ENCODE assay signal across 8 cellular contexts in genomic region chr6:141077355-141078333, GRCh38.
A peak's percentile ranks its signal among the peaks of the same experiment; 100 is the strongest.
DNase-seq lines count a peak whose midpoint lies in the region; ATAC-seq, FAIRE-seq and TF ChIP-seq lines count a peak whose summit lies in the region.

No MANE protein-coding gene starts in this region.

- CTCF ChIA-PET in HCT116 (lab: Charles Lee): interaction anchor here (1.0 to 1.6 kb wide), 3 partner anchors 11 to 45 kb away, joined by 4 to 6 read pairs (median 4); no protein-coding TSS in a partner anchor

- H2AFZ ChIP-seq in HCT116 (ENCODE audit: low read depth, low read length, poor library complexity, severe bottlenecking) (peak overlapping the region; percentile 78), astrocyte (ENCODE audit: low read depth, low read length) (no peak overlapping the region)

- RAD21 ChIA-PET in HCT116 (lab: Charles Lee; ENCODE audit: low non-redundant PET in 1 of 2, low total read pairs in 2 of 2, uncharacterized antibody in 2 of 2, unreplicated experiment in 2 of 2): no interaction called here

- no peak for TF ChIP-seq POLR2A in HCT116 (IDR thresholded peaks at IDR 0.05; ENCODE audit: borderline replicate concordance, extremely low read depth, insufficient read depth, insufficient read length)

- peak; percentile 98 for ATAC-seq in HCT116

- intact Hi-C loops in HCT116 (cut with micrococcal nuclease): no loop called here

- H4K20me1 ChIP-seq in HCT116 (ENCODE audit: insufficient read depth): no peaks in the 10 kb centered on the region
- no peaks in the 10 kb centered on the region for H4K20me1 ChIP-seq in astrocyte (ENCODE audit: insufficient read depth, low read length)

- no peaks in the 10 kb centered on the region for H3K9me2 ChIP-seq in HCT116 (ENCODE audit: insufficient read depth)

- H3K27me3 ChIP-seq in HCT116 (ENCODE audit: insufficient read depth, low read length) (no peaks in the 10 kb centered on the region), astrocyte (ENCODE audit: insufficient read depth, low read length) (no peaks in the 10 kb centered on the region)

- DNase-seq in NCI-H345 (lab: John Stamatoyannopoulos, UW) (peak; percentile 11), NCI-H345 treated with DMSO at 0.1 percent for 48 hours (lab: John Stamatoyannopoulos, UW; ENCODE audit: unreplicated experiment) (no peak), HCT116 (ENCODE audit: low read depth, low spot score) (peak; percentile 65), LHCN-M2 (ENCODE audit: low read depth) (peak; percentile 37), astrocyte (ENCODE audit: low read depth) (no peak), progenitor cell of endocrine pancreas (ENCODE audit: low spot score, unreplicated experiment) (no peak), frontal cortex (ENCODE audit: low spot score in 2 of 2) (no peak), NCI-H2107 treated with DMSO at 0.1 percent for 48 hours (lab: John Stamatoyannopoulos, UW; ENCODE audit: unreplicated experiment) (no peak)

- no peaks in the 10 kb centered on the region for H3K9me3 ChIP-seq in HCT116 (ENCODE audit: control insufficient read depth in 1 of 2, insufficient read depth in 1 of 2, low read depth in 1 of 2, low read length in 2 of 2)
- no peaks in the 10 kb centered on the region for H3K9me3 ChIP-seq in astrocyte (ENCODE audit: insufficient read depth, low read depth, low read length)

- no TSS peak for BruUV-seq in HCT116 (replicated peaks; lab: Mats Ljungman, UMichigan)

- TF ChIP-seq CTCF in HCT116 (IDR thresholded peaks at IDR 0.05 in 2 of 3, conservative IDR thresholded peaks at IDR 0.05 in 1 of 3; ENCODE audit: borderline replicate concordance in 1 of 3, insufficient read depth in 1 of 3, low read depth in 2 of 3, low read length in 2 of 3): peak; percentile 55 to 68 (median 65); a peak in 5 of 6 replicates
- peak; percentile 21 for TF ChIP-seq CTCF in astrocyte (IDR thresholded peaks at IDR 0.05; ENCODE audit: insufficient read depth, low read depth, low read length)
- TF ChIP-seq CTCF in progenitor cell of endocrine pancreas (IDR thresholded peaks at IDR 0.05; ENCODE audit: unreplicated experiment): peak; percentile 57

- H3K4me2 ChIP-seq in HCT116 (ENCODE audit: low read length): no peak overlapping the region
- no peak overlapping the region for H3K4me2 ChIP-seq in astrocyte (ENCODE audit: low read length)

- H3K79me2 ChIP-seq in HCT116 (ENCODE audit: insufficient read depth, low read length) (no peaks in the 10 kb centered on the region), astrocyte (ENCODE audit: insufficient read depth, low read length) (no peaks in the 10 kb centered on the region)

- peaks cover 2% of the 10 kb centered on the region for H3K36me3 Mint-ChIP-seq in astrocyte (ENCODE audit: low read depth, unreplicated experiment)
- no peaks in the 10 kb centered on the region for H3K36me3 Mint-ChIP-seq in progenitor cell of endocrine pancreas (ENCODE audit: insufficient read depth)

- H3K27me3 Mint-ChIP-seq in astrocyte (ENCODE audit: low read depth, unreplicated experiment): no peaks in the 10 kb centered on the region
- no peaks in the 10 kb centered on the region for H3K27me3 Mint-ChIP-seq in progenitor cell of endocrine pancreas

- POLR2A ChIA-PET in HCT116 (lab: Charles Lee): no interaction called here

- H3K36me3 ChIP-seq in HCT116 (ENCODE audit: control insufficient read depth in 1 of 2, insufficient read depth in 2 of 2, low read length in 2 of 2) (no peaks in the 10 kb centered on the region), astrocyte (ENCODE audit: insufficient read depth, low read length) (no peaks in the 10 kb centered on the region)

- TF ChIP-seq RAD21 in HCT116 (IDR thresholded peaks at IDR 0.05; ENCODE audit: low read depth): no peak; the same call in 1 of the 2 replicates

- H3K4me3 ChIP-seq in HCT116 (replicated peaks in 1 of 2; ENCODE audit: low read depth in 1 of 2, low read length in 2 of 2) (no peak overlapping the region), astrocyte (ENCODE audit: insufficient read depth, low read depth, low read length) (no peak overlapping the region)

- no peak overlapping the region for H3K27ac Mint-ChIP-seq in astrocyte (ENCODE audit: unreplicated experiment)
- H3K27ac Mint-ChIP-seq in progenitor cell of endocrine pancreas: no peak overlapping the region

- no peak overlapping the region for H3K9ac ChIP-seq in HCT116 (ENCODE audit: low read length)
- H3K9ac ChIP-seq in astrocyte (ENCODE audit: low read length): no peak overlapping the region

- FAIRE-seq in astrocyte (lab: Jason Lieb, UNC) (no peak), frontal cortex (lab: Jason Lieb, UNC) (no peak)

- H3K4me1 ChIP-seq in HCT116 (ENCODE audit: control insufficient read depth in 1 of 2, insufficient read depth in 2 of 2, low read length in 2 of 2) (peaks cover 0 to 7% of the 10 kb centered on the region in 2 experiments; a peak in 1 of 4 replicates), astrocyte (ENCODE audit: insufficient read depth, low read length) (no peaks in the 10 kb centered on the region)

- peaks cover 5% of the 10 kb centered on the region for H3K9me3 Mint-ChIP-seq in astrocyte (ENCODE audit: unreplicated experiment)
- peaks cover 9% of the 10 kb centered on the region for H3K9me3 Mint-ChIP-seq in progenitor cell of endocrine pancreas (ENCODE audit: low read depth)

- H3K4me3 Mint-ChIP-seq in astrocyte (ENCODE audit: unreplicated experiment) (no peak overlapping the region), progenitor cell of endocrine pancreas (ENCODE audit: low read depth) (no peak overlapping the region)

- H3K4me1 Mint-ChIP-seq in astrocyte (ENCODE audit: low read depth, unreplicated experiment) (no peaks in the 10 kb centered on the region), progenitor cell of endocrine pancreas (ENCODE audit: low read depth) (peaks cover 10% of the 10 kb centered on the region)

- no peak overlapping the region; the same call in 1 of the 2 replicates for H3K27ac ChIP-seq in HCT116 (ENCODE audit: low read depth, low read length)
- H3K27ac ChIP-seq in astrocyte (ENCODE audit: low read depth, low read length): no peak overlapping the region

TF ChIP-seq in HCT116, 20 proteins besides CTCF, POLR2A, EP300 and RAD21:
- TF ChIP-seq REST (IDR thresholded peaks at IDR 0.05; ENCODE audit: low read depth) (no peak), CBX3 (IDR thresholded peaks at IDR 0.05; ENCODE audit: low read depth) (peak; percentile 53; the same call in 1 of the 2 replicates)

Comparison
In these comparisons a context has a peak if more than half of its experiments do, and no peak if none do; other contexts are left out.
1. DNase-seq: peak in NCI-H345 (single experiment), HCT116 (single experiment) and LHCN-M2 (single experiment); none in NCI-H345 treated with DMSO at 0.1 percent for 48 hours (single experiment), astrocyte (single experiment), progenitor cell of endocrine pancreas (single experiment), frontal cortex (0 of 2) and NCI-H2107 treated with DMSO at 0.1 percent for 48 hours (single experiment).
2. Peak in every context shown above with its lines, with median percentiles within 50 percentile points of each other: CTCF ChIP-seq.